Comparison of ENCODE assay signal across 12 cellular contexts in genomic region chr22:35995345-35995744, GRCh38. TPM values are rescaled to one million over a fixed set of nuclear protein-coding genes. Genes with fewer than 3 reads are reported as not detected.
DNase-seq lines count a peak whose midpoint lies in the region; ATAC-seq and TF ChIP-seq lines count a peak whose summit lies in the region.
"Had no signal": no experiment of that assay in that cellular context is flagged by ENCODE, and none has a peak within 500 bp of the region (broad histone marks: within the 10 kb centered on the region; RNA-seq: fewer than 3 reads in every experiment).

No MANE protein-coding gene starts in this region.

- CTCF ChIA-PET in activated CD4-positive, alpha-beta T cell treated with anti-CD3 and anti-CD28 coated beads for 36 hours (lab: Charles Lee): interaction anchor here (1.4 kb wide), 1 partner anchor 20 kb away, joined by 3 read pairs; no protein-coding TSS in a partner anchor

- H3K9me3 Mint-ChIP-seq in activated CD4-positive, alpha-beta T cell treated with anti-CD3 and anti-CD28 coated beads for 36 hours (ENCODE audit: low read depth): no peaks in the 10 kb centered on the region
- no peaks in the 10 kb centered on the region for H3K9me3 Mint-ChIP-seq in immature natural killer cell
- H3K9me3 Mint-ChIP-seq: activated CD4-positive, alpha-beta T cell treated with anti-CD3 and anti-CD28 coated beads, Interleukin-2, amount 10 ng/mL, durations not matched to agents 7 days and 5 days had no signal

- H3K27ac Mint-ChIP-seq in activated CD4-positive, alpha-beta T cell treated with anti-CD3 and anti-CD28 coated beads for 36 hours: no peak overlapping the region
- H3K27ac Mint-ChIP-seq in immature natural killer cell: no peak overlapping the region
- H3K27ac Mint-ChIP-seq: activated CD4-positive, alpha-beta T cell treated with anti-CD3 and anti-CD28 coated beads, Interleukin-2, amount 10 ng/mL, durations not matched to agents 7 days and 5 days had no signal

- no peaks in the 10 kb centered on the region for H3K27me3 Mint-ChIP-seq in activated CD4-positive, alpha-beta T cell treated with anti-CD3 and anti-CD28 coated beads for 36 hours
- peaks cover 0 to 6% (median 4%) of the 10 kb centered on the region in 3 donors for H3K27me3 Mint-ChIP-seq in immature natural killer cell (ENCODE audit: low read depth in 3 of 3)

- 70 to 79% methylated on average over 7 of the region's 7 CpGs for WGBS in esophagus squamous epithelium, 2 donors

- H3K4me1 Mint-ChIP-seq in activated CD4-positive, alpha-beta T cell treated with anti-CD3 and anti-CD28 coated beads for 36 hours: no peaks in the 10 kb centered on the region
- H3K4me1 Mint-ChIP-seq in immature natural killer cell: no peaks in the 10 kb centered on the region
- H3K4me1 Mint-ChIP-seq: activated CD4-positive, alpha-beta T cell treated with anti-CD3 and anti-CD28 coated beads, Interleukin-2, amount 10 ng/mL, durations not matched to agents 7 days and 5 days had no signal

- H3K36me3 ChIP-seq in Peyer's patch: no peaks in the 10 kb centered on the region
- no peaks in the 10 kb centered on the region for H3K36me3 ChIP-seq in esophagus squamous epithelium
- H3K36me3 ChIP-seq in muscle layer of duodenum (ENCODE audit: control insufficient read depth in 1 of 2, insufficient read depth in 2 of 2, low read length in 2 of 2): no peaks in the 10 kb centered on the region
- no peaks in the 10 kb centered on the region for H3K36me3 ChIP-seq in tibial artery
- H3K36me3 ChIP-seq: pancreas had no signal

- H3K4me3 ChIP-seq in Peyer's patch: no peak overlapping the region
- peak overlapping the region in 1 of 4 donors; percentile 6 for H3K4me3 ChIP-seq in esophagus squamous epithelium
- H3K4me3 ChIP-seq in muscle layer of duodenum (ENCODE audit: low read depth in 1 of 2, low read length in 2 of 2): peak overlapping the region in 1 of 2 donors; percentile 38
- no peak overlapping the region for H3K4me3 ChIP-seq in tibial artery
- H3K4me3 ChIP-seq: pancreas had no signal

- TF ChIP-seq POLR2A in Peyer's patch (IDR thresholded peaks at IDR 0.05): no peak
- no peak for TF ChIP-seq POLR2A in esophagus squamous epithelium (IDR thresholded peaks at IDR 0.05)

- POLR2A ChIA-PET in activated CD4-positive, alpha-beta T cell treated with anti-CD3 and anti-CD28 coated beads for 36 hours (lab: Charles Lee): no interaction called here

- no peak for TF ChIP-seq CTCF in Peyer's patch (IDR thresholded peaks at IDR 0.05)
- no peak for TF ChIP-seq CTCF in esophagus squamous epithelium (IDR thresholded peaks at IDR 0.05)
- no peak for TF ChIP-seq CTCF in tibial artery (IDR thresholded peaks at IDR 0.05)

- DNase-seq in Peyer's patch (no peak), esophagus squamous epithelium (lab: John Stamatoyannopoulos, UW) (no peak), tibial artery (no peak), immature natural killer cell (no peak)
- no peak for DNase-seq in activated CD4-positive, alpha-beta T cell treated with anti-CD3 and anti-CD28 coated beads for 36 hours
- DNase-seq in central memory CD4-positive, alpha-beta T cell: no peak
- DNase-seq: activated CD4-positive, alpha-beta T cell treated with anti-CD3 and anti-CD28 coated beads, Interleukin-2, amount 10 ng/mL, durations not matched to agents 7 days and 5 days; activated gamma-delta T cell treated with Interleukin-2 at 50 U/mL for 16 hours; NCI-H2029 treated with DMSO at 0.1 percent for 48 hours had no signal

- ATAC-seq in activated CD4-positive, alpha-beta T cell treated with anti-CD3 and anti-CD28 coated beads for 36 hours: no peak
- ATAC-seq in HG02759 (IDR thresholded peaks at IDR 0.05; ENCODE audit: unreplicated experiment): no peak

- H3K4me1 ChIP-seq in Peyer's patch (peaks cover 0 to 8% (median 0%) of the 10 kb centered on the region in 4 donors), esophagus squamous epithelium (peaks cover 0 to 42% (median 20%) of the 10 kb centered on the region in 3 donors), muscle layer of duodenum (ENCODE audit: control insufficient read depth in 1 of 2, insufficient read depth in 2 of 2, low read length in 2 of 2) (peaks cover 0 to 36% of the 10 kb centered on the region in 2 donors), tibial artery (peaks cover 0 to 35% (median 22%) of the 10 kb centered on the region in 4 donors)

- H3K27me3 ChIP-seq in Peyer's patch (no peaks in the 10 kb centered on the region), esophagus squamous epithelium (no peaks in the 10 kb centered on the region), muscle layer of duodenum (ENCODE audit: low read depth, low read length) (no peaks in the 10 kb centered on the region), tibial artery (no peaks in the 10 kb centered on the region)
- H3K27me3 ChIP-seq: pancreas had no signal

- intact Hi-C loops in esophagus squamous epithelium (cut with DNase I): no loop called here
- intact Hi-C loops in tibial artery (cut with DNase I; ENCODE audit: low total_unique reads): no loop called here
- intact Hi-C loops in activated CD4-positive, alpha-beta T cell treated with anti-CD3 and anti-CD28 coated beads for 36 hours (cut with DNase I, micrococcal nuclease): no loop called here

- H3K9me3 ChIP-seq in Peyer's patch (no peaks in the 10 kb centered on the region), esophagus squamous epithelium (no peaks in the 10 kb centered on the region), muscle layer of duodenum (ENCODE audit: control insufficient read depth in 1 of 2, low read length in 2 of 2) (no peaks in the 10 kb centered on the region), tibial artery (no peaks in the 10 kb centered on the region)
- H3K9me3 ChIP-seq: pancreas had no signal

- no peaks in the 10 kb centered on the region for H3K36me3 Mint-ChIP-seq in activated CD4-positive, alpha-beta T cell treated with anti-CD3 and anti-CD28 coated beads for 36 hours (ENCODE audit: low read depth)
- no peaks in the 10 kb centered on the region for H3K36me3 Mint-ChIP-seq in immature natural killer cell

- H3K27ac ChIP-seq in Peyer's patch (peak overlapping the region; percentile 12 to 78 (median 46)), esophagus squamous epithelium (peak overlapping the region; percentile 20 to 83 (median 71)), muscle layer of duodenum (ENCODE audit: low read length) (peak overlapping the region; percentile 67), tibial artery (peak overlapping the region; percentile 74 to 76)

- H3K4me3 Mint-ChIP-seq in activated CD4-positive, alpha-beta T cell treated with anti-CD3 and anti-CD28 coated beads for 36 hours: no peak overlapping the region
- no peak overlapping the region for H3K4me3 Mint-ChIP-seq in immature natural killer cell
- H3K4me3 Mint-ChIP-seq: activated CD4-positive, alpha-beta T cell treated with anti-CD3 and anti-CD28 coated beads, Interleukin-2, amount 10 ng/mL, durations not matched to agents 7 days and 5 days had no signal

RNA-seq across cellular contexts. Expression of gene RBFOX2, which starts 33.3 kb away (rescaled TPM):
- 10 to 100 TPM; 39.4 to 80.0 (median 52.9) TPM for total RNA-seq in Peyer's patch
- 10 to 100 TPM; 33.3 to 69.6 (median 46.3) TPM for total RNA-seq in esophagus squamous epithelium
- 1 to 10 TPM; 6.9 to 7.7 TPM for total RNA-seq in activated CD4-positive, alpha-beta T cell treated with anti-CD3 and anti-CD28 coated beads for 36 hours
- polyA plus RNA-seq in immature natural killer cell: 1 to 10 TPM in 2 of 3 donors, not detected in 1; 1.2 to 1.9 TPM
